In the genomic region with DNA sequence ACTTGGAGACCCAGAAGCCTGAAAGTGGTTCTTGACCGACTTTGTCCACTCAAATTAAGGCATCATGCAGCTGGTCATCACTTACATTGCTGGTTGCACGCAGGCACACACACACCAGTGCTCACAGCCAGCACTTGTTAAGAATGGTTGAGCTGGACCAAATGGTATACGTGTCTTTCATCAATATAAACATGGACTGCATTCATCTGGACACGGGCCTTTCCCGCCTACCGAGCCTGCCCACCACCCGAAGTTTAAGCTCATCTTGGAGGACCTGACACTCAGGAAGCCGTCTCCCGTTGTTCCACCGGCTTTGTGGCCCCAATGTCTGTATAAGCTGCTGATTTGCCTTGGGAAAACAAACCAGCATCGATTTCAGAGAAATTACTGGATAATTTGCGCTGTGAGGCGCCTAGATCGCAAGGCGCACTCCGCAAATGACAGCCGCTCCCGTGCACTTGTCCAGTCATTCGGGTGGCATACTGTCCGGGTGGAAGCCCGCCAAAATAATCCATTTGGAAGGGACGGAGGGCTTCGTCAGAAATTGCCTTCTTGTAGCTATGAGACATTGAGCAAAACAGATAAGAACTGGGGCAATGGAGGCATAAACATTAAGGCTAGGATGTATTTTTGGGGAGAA, we compare ENCODE assay signal across 9 cellular contexts. TPM values are rescaled to one million over a fixed set of nuclear protein-coding genes. Genes with fewer than 3 reads are reported as not detected.
A peak's percentile ranks its signal among the peaks of the same experiment; 100 is the strongest.
DNase-seq lines count a peak whose midpoint lies in the region; ATAC-seq, FAIRE-seq and TF ChIP-seq lines count a peak whose summit lies in the region.
"Had no signal": no experiment of that assay in that cellular context is flagged by ENCODE, and none has a peak within 500 bp of the region (broad histone marks: within the 10 kb centered on the region; RNA-seq: fewer than 3 reads in every experiment).

No MANE protein-coding gene starts in this region.

- peak overlapping the region; percentile 95 for H3K27ac Mint-ChIP-seq in activated CD4-positive, alpha-beta memory T cell treated with anti-CD3 and anti-CD28 coated beads for 36 hours

- peaks cover 22% of the 10 kb centered on the region for H3K4me1 Mint-ChIP-seq in activated CD4-positive, alpha-beta memory T cell treated with anti-CD3 and anti-CD28 coated beads for 36 hours (ENCODE audit: low read depth)

- peaks cover 5% of the 10 kb centered on the region for H3K27me3 Mint-ChIP-seq in activated CD4-positive, alpha-beta memory T cell treated with anti-CD3 and anti-CD28 coated beads for 36 hours

- peak overlapping the region; percentile 96 for H3K9ac ChIP-seq in HUES64 (ENCODE audit: low read depth, low read length)

- H3K36me3 ChIP-seq in HUES64 (ENCODE audit: insufficient read depth, low read length): peaks cover 13% of the 10 kb centered on the region
- H3K36me3 ChIP-seq in ovary: no peaks in the 10 kb centered on the region

- peak overlapping the region; percentile 99 for H3K27ac ChIP-seq in HUES64 (ENCODE audit: low read depth, low read length)
- H3K27ac ChIP-seq in ovary: peak overlapping the region; percentile 98

- peaks cover 27% of the 10 kb centered on the region for H3K36me3 Mint-ChIP-seq in activated CD4-positive, alpha-beta memory T cell treated with anti-CD3 and anti-CD28 coated beads for 36 hours

- CTCF ChIA-PET in activated CD4-positive, alpha-beta memory T cell treated with anti-CD3 and anti-CD28 coated beads for 36 hours (lab: Charles Lee): interaction anchor here (0.6 to 2.4 kb wide), 8 partner anchors 9 to 179 kb away, joined by 3 to 15 read pairs (median 4); a partner anchor contains a TSS

- FAIRE-seq in frontal cortex (lab: Jason Lieb, UNC): no peak

- peak overlapping the region; percentile 90 for H3K4me3 Mint-ChIP-seq in activated CD4-positive, alpha-beta memory T cell treated with anti-CD3 and anti-CD28 coated beads for 36 hours

- H3K4me1 ChIP-seq in HUES64 (ENCODE audit: insufficient read depth, low read length) (peaks cover 18% of the 10 kb centered on the region), ovary (ENCODE audit: insufficient read depth) (no peaks in the 10 kb centered on the region)

- ATAC-seq in GM21515 (IDR thresholded peaks at IDR 0.05; ENCODE audit: unreplicated experiment): peak; percentile 39

- intact Hi-C loops in activated CD4-positive, alpha-beta memory T cell treated with anti-CD3 and anti-CD28 coated beads for 36 hours (cut with micrococcal nuclease): loop anchor here (1.0 kb wide), 2 partner anchors 22 to 73 kb away; no protein-coding TSS in a partner anchor
- intact Hi-C loops in ovary (cut with DNase I): loop anchor here (5.0 to 10.0 kb wide), 2 partner anchors 58 to 60 kb away; a partner anchor contains a TSS

- H3K4me3 ChIP-seq in HUES64 (ENCODE audit: low read length) (peak overlapping the region; percentile 95), ovary (peak overlapping the region; percentile 60)

- H3K27me3 ChIP-seq in HUES64 (ENCODE audit: insufficient read depth, low read length): peaks cover 27% of the 10 kb centered on the region; the same call in 1 of the 2 replicates
- no peaks in the 10 kb centered on the region for H3K27me3 ChIP-seq in ovary

- no peaks in the 10 kb centered on the region for H3K9me3 ChIP-seq in HUES64 (ENCODE audit: insufficient read depth, low read depth, low read length)
- H3K9me3 ChIP-seq in ovary: no peaks in the 10 kb centered on the region

- peak; percentile 90 for DNase-seq in DMS 273 (lab: John Stamatoyannopoulos, UW; ENCODE audit: unreplicated experiment)
- no peak for DNase-seq in DMS 273 treated with DMSO at 0.1 percent for 48 hours (lab: John Stamatoyannopoulos, UW)
- no peak for DNase-seq in activated CD4-positive, alpha-beta memory T cell treated with anti-CD3 and anti-CD28 coated beads for 36 hours
- DNase-seq in frontal cortex (ENCODE audit: low spot score in 2 of 2): peak; percentile 17 to 34
- DNase-seq in ovary: no peak
- no peak for DNase-seq in GOT3 (lab: John Stamatoyannopoulos, UW)

- TF ChIP-seq EP300 in ovary (IDR thresholded peaks at IDR 0.05): no peak

- POLR2A ChIA-PET in activated CD4-positive, alpha-beta memory T cell treated with anti-CD3 and anti-CD28 coated beads for 36 hours (lab: Charles Lee): interaction anchor here (0.8 to 3.7 kb wide), 4 partner anchors 9 to 73 kb away, joined by 3 to 117 read pairs (median 4); a partner anchor contains a TSS

- no peaks in the 10 kb centered on the region for H3K9me3 Mint-ChIP-seq in activated CD4-positive, alpha-beta memory T cell treated with anti-CD3 and anti-CD28 coated beads for 36 hours

- 6% methylated on average over 23 of the region's 23 CpGs for WGBS in HUES64
- WGBS in ovary, 3 donors: 2 to 3% (median 2%) methylated on average over 23 of the region's 23 CpGs

- no peak for TF ChIP-seq CTCF in ovary (IDR thresholded peaks at IDR 0.05)

- TF ChIP-seq POLR2A in ovary (IDR thresholded peaks at IDR 0.05): no peak

RNA-seq across cellular contexts. Expression of a gene that starts 40.1 kb away (rescaled TPM):
- not detected for polyA plus RNA-seq in HUES64 (2013, experiment 1 of 2)
- not detected for polyA plus RNA-seq in HUES64 (2013, experiment 2 of 2)
- total RNA-seq in activated CD4-positive, alpha-beta memory T cell treated with anti-CD3 and anti-CD28 coated beads for 36 hours: not detected
- total RNA-seq in frontal cortex (4.5 TPM), ovary (not detected)
- not detected for polyA plus RNA-seq in ovary
- total RNA-seq: dermis microvascular lymphatic vessel endothelial cell had no signal

RNA-seq across cellular contexts. Expression of a gene that starts 58.3 kb away (rescaled TPM):
- 12.5 TPM for polyA plus RNA-seq in HUES64 (2013, experiment 1 of 2)
- 14.5 TPM for polyA plus RNA-seq in HUES64 (2013, experiment 2 of 2)
- 10 to 100 TPM; 19.3 to 19.6 TPM for total RNA-seq in activated CD4-positive, alpha-beta memory T cell treated with anti-CD3 and anti-CD28 coated beads for 36 hours
- total RNA-seq in frontal cortex (33.4 TPM), ovary (10 to 100 TPM in 6 of 7 donors, 1 to 10 TPM in 1; 6.3 to 16.3 (median 14.5) TPM)
- 10 to 100 TPM in 1 of 2 donors, 1 to 10 TPM in 1; 8.6 to 17.5 TPM for polyA plus RNA-seq in ovary

Comparison
In these comparisons a context has a peak if more than half of its experiments do, and no peak if none do; other contexts are left out.
1. DNase-seq: peak in DMS 273 (single experiment) and frontal cortex (2 of 2); none in DMS 273 treated with DMSO at 0.1 percent for 48 hours (single experiment), activated CD4-positive, alpha-beta memory T cell treated with anti-CD3 and anti-CD28 coated beads for 36 hours (single experiment), ovary (0 of 5) and GOT3 (single experiment).